ENCODE assay signal across 9 cellular contexts in the genomic region with DNA sequence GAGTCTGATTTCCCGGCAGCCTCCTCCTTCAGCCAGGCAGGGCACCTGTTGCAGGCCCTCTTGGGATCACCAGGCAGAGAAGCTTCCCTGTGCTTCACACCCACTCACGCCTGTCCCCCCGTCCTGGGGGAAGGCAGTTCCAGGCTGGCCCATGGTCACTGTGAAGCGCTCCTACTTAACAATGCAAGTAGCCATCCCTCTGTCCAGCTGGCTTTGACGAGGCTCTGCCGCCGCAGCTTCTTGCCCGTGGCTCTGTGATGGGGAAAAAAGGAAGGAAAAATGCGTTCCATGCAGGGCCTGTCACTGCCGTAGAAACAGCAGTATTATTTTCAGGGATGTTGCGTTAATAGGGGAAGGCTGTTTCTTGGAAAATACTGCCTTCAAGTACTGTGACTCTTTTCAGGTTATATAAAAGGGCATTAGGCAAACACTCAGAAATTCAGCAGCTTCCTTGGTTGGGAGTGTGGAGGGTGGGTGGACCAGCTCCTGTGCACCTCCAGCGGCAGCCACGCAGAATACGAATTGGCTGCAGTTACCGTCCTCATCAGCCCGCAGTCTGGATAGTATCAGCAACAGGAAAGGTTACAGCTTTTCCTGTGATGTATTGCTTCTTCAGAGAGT.
A peak's percentile ranks its signal among the peaks of the same experiment; 100 is the strongest.
DNase-seq lines count a peak whose midpoint lies in the region; ATAC-seq and TF ChIP-seq lines count a peak whose summit lies in the region.
"Had no signal": no experiment of that assay in that cellular context is flagged by ENCODE, and none has a peak within 500 bp of the region (broad histone marks: within the 10 kb centered on the region; RNA-seq: fewer than 3 reads in every experiment).

No MANE protein-coding gene starts in this region.

- no peaks in the 10 kb centered on the region for H3K27me3 ChIP-seq in cardiac muscle cell
- H3K27me3 ChIP-seq in parathyroid adenoma (ENCODE audit: control insufficient read depth, insufficient read depth, low read length): no peaks in the 10 kb centered on the region

- TF ChIP-seq CTCF in AG10803 (conservative IDR thresholded peaks at IDR 0.05; ENCODE audit: low read length) (peak; percentile 84), cardiac muscle cell (IDR thresholded peaks at IDR 0.05; ENCODE audit: low read depth, low read length) (peak; percentile 73), parathyroid adenoma (IDR thresholded peaks at IDR 0.05) (no peak)

- no peak overlapping the region for H3K27ac ChIP-seq in cardiac muscle cell
- H3K27ac ChIP-seq in parathyroid adenoma: peak overlapping the region; percentile 65

- no peaks in the 10 kb centered on the region for H3K36me3 ChIP-seq in cardiac muscle cell
- no peaks in the 10 kb centered on the region for H3K36me3 ChIP-seq in parathyroid adenoma (ENCODE audit: control insufficient read depth, insufficient read depth, low read length)

- no peak overlapping the region for H3K4me2 ChIP-seq in parathyroid adenoma (ENCODE audit: low read length)

- no peak overlapping the region for H3K9ac ChIP-seq in parathyroid adenoma

- no peak for ATAC-seq in HG03159 (IDR thresholded peaks at IDR 0.05; ENCODE audit: unreplicated experiment)
- no peak for ATAC-seq in GM19395 (IDR thresholded peaks at IDR 0.05; ENCODE audit: unreplicated experiment)
- no peak for ATAC-seq in GM19324 (IDR thresholded peaks at IDR 0.05; ENCODE audit: low FRiP score, unreplicated experiment)
- ATAC-seq: CD8-positive, alpha-beta T cell had no signal

- no peaks in the 10 kb centered on the region for H3K4me1 ChIP-seq in cardiac muscle cell (ENCODE audit: low read depth)
- no peaks in the 10 kb centered on the region for H3K4me1 ChIP-seq in parathyroid adenoma

- H3K9me3 ChIP-seq in cardiac muscle cell (ENCODE audit: low read depth): no peaks in the 10 kb centered on the region
- no peaks in the 10 kb centered on the region for H3K9me3 ChIP-seq in parathyroid adenoma (ENCODE audit: control insufficient read depth, low read length)

- no peaks in the 10 kb centered on the region for H3K79me2 ChIP-seq in parathyroid adenoma

- peak overlapping the region; percentile 32 for H3K4me3 ChIP-seq in AG10803 (ENCODE audit: low read length)
- no peak overlapping the region for H3K4me3 ChIP-seq in cardiac muscle cell
- no peak overlapping the region for H3K4me3 ChIP-seq in parathyroid adenoma (ENCODE audit: low read depth, low read length)

- DNase-seq in AG10803 (ENCODE audit: low read depth) (peak; percentile 81), amniotic epithelial cell (ENCODE audit: low read depth) (peak; percentile 77), cardiac muscle cell (ENCODE audit: low read depth in 1 of 2, low spot score in 1 of 2) (peak in 1 of 2 donors; percentile 87), DMS79 treated with DMSO at 0.1 percent for 48 hours (lab: John Stamatoyannopoulos, UW) (no peak)
- DNase-seq: CD8-positive, alpha-beta T cell had no signal

- no peak overlapping the region for H2AFZ ChIP-seq in parathyroid adenoma
